In genomic region chr14:72155379-72155993, GRCh38 we compare ENCODE assay signal across 18 cellular contexts.
A peak's percentile ranks its signal among the peaks of the same experiment; 100 is the strongest.
DNase-seq lines count a peak whose midpoint lies in the region; ATAC-seq, FAIRE-seq and TF ChIP-seq lines count a peak whose summit lies in the region.
"Had no signal": no experiment of that assay in that cellular context is flagged by ENCODE, and none has a peak within 500 bp of the region (broad histone marks: within the 10 kb centered on the region; RNA-seq: fewer than 3 reads in every experiment).

No MANE protein-coding gene starts in this region.

- intact Hi-C loops in breast epithelium (cut with DNase I; ENCODE audit: low total_unique reads), result no loop called here

- no peaks in the 10 kb centered on the region for H3K36me3 Mint-ChIP-seq in stimulated activated memory B cell treated with anti-CD40 and anti-IgM and Interleukin-4, amounts not matched to agents 10 μg/mL and 1 μg/mL and 100 μg/mL, for 72 hours
- H3K36me3 Mint-ChIP-seq: IgD-negative memory B cell had no signal

- TF ChIP-seq POLR2A in breast epithelium (IDR thresholded peaks at IDR 0.05), result no peak

- no peak overlapping the region for H3K27ac Mint-ChIP-seq in stimulated activated memory B cell treated with anti-CD40 and anti-IgM and Interleukin-4, amounts not matched to agents 10 μg/mL and 1 μg/mL and 100 μg/mL, for 72 hours

- no peaks in the 10 kb centered on the region for H3K4me1 Mint-ChIP-seq in stimulated activated memory B cell treated with anti-CD40 and anti-IgM and Interleukin-4, amounts not matched to agents 10 μg/mL and 1 μg/mL and 100 μg/mL, for 72 hours
- H3K4me1 Mint-ChIP-seq: IgD-negative memory B cell had no signal

- peaks cover 3% of the 10 kb centered on the region for H3K9me3 Mint-ChIP-seq in stimulated activated memory B cell treated with anti-CD40 and anti-IgM and Interleukin-4, amounts not matched to agents 10 μg/mL and 1 μg/mL and 100 μg/mL, for 72 hours

- H3K36me3 ChIP-seq in breast epithelium, result no peaks in the 10 kb centered on the region
- H3K36me3 ChIP-seq: BLaER1 had no signal

- H3K4me3 Mint-ChIP-seq in stimulated activated memory B cell treated with anti-CD40 and anti-IgM and Interleukin-4, amounts not matched to agents 10 μg/mL and 1 μg/mL and 100 μg/mL, for 72 hours, result no peak overlapping the region
- H3K4me3 Mint-ChIP-seq: IgD-negative memory B cell had no signal

- H3K27ac ChIP-seq in breast epithelium, result peak overlapping the region in 1 of 2 donors; percentile 20
- H3K27ac ChIP-seq: 22Rv1, BLaER1 had no signal

- no peak overlapping the region for H3K4me3 ChIP-seq in breast epithelium
- H3K4me3 ChIP-seq: BLaER1 had no signal

- DNase-seq in activated CD4-positive, CD25-positive, alpha-beta regulatory T cell treated with anti-CD3 and anti-CD28 coated beads, Interleukin-2, amount 50 U/mL, for 72 hours, result no peak
- peak; percentile 35 for DNase-seq in CD1c-positive myeloid dendritic cell (ENCODE audit: extremely low spot score)
- DNase-seq in HTR-8/SVneo (ENCODE audit: insufficient read length, low spot score), result no peak
- no peak for DNase-seq in breast epithelium (ENCODE audit: low spot score in 2 of 2)
- no peak for DNase-seq in EL
- DNase-seq in RCC 7860 (ENCODE audit: low spot score), result no peak
- DNase-seq: NCI-H1417 treated with DMSO at 0.1 percent for 48 hours, NCI-H2081, NCI-H510A treated with DMSO at 0.1 percent for 48 hours, SHP77 treated with DMSO at 0.1 percent for 48 hours had no signal

- H3K9me3 ChIP-seq in breast epithelium, result peaks cover 0 to 9% of the 10 kb centered on the region in 2 donors

- H3K4me1 ChIP-seq in breast epithelium, result no peaks in the 10 kb centered on the region

- ATAC-seq in activated CD4-positive, CD25-positive, alpha-beta regulatory T cell treated with anti-CD3 and anti-CD28 coated beads, Interleukin-2, amount 50 U/mL, for 24 hours, result peak; percentile 52 to 80
- ATAC-seq in stimulated activated memory B cell treated with anti-CD40 and anti-IgM and Interleukin-4, amounts not matched to agents 10 μg/mL and 1 μg/mL and 100 μg/mL, for 72 hours, result peak; percentile 55

- FAIRE-seq in HTR-8/SVneo (lab: Jason Lieb, UNC), result peak; percentile 20
- FAIRE-seq in RCC 7860 (lab: Jason Lieb, UNC), result no peak
- FAIRE-seq: GM18507, GM19239, H1 had no signal

- H3K27me3 Mint-ChIP-seq in stimulated activated memory B cell treated with anti-CD40 and anti-IgM and Interleukin-4, amounts not matched to agents 10 μg/mL and 1 μg/mL and 100 μg/mL, for 72 hours, result peaks cover 34% of the 10 kb centered on the region

- H3K27me3 ChIP-seq in breast epithelium, result no peaks in the 10 kb centered on the region
- H3K27me3 ChIP-seq: BLaER1 had no signal

- no peak for TF ChIP-seq CTCF in breast epithelium (IDR thresholded peaks at IDR 0.05)
